Comparison of ENCODE assay signal across 8 cellular contexts in genomic region chr6:110816110-110816409, GRCh38. TPM values are rescaled to one million over a fixed set of nuclear protein-coding genes. Genes with fewer than 3 reads are reported as not detected.
DNase-seq lines count a peak whose midpoint lies in the region; ATAC-seq, FAIRE-seq and TF ChIP-seq lines count a peak whose summit lies in the region.

No MANE protein-coding gene starts in this region.

- CTCF ChIA-PET in A549 (lab: Yijun Ruan, JAX), result no interaction called here

- H3K27ac ChIP-seq in A549, result peak overlapping the region; percentile 83 to 95
- peak overlapping the region; percentile 26; the same call in 1 of the 2 replicates for H3K27ac ChIP-seq in HUES6 (ENCODE audit: low read depth, low read length)
- peak overlapping the region; percentile 95 for H3K27ac ChIP-seq in muscle layer of duodenum (ENCODE audit: low read length)

- H3K36me3 ChIP-seq in HUES6 (ENCODE audit: control insufficient read depth, insufficient read depth, low read length), result no peaks in the 10 kb centered on the region
- no peaks in the 10 kb centered on the region for H3K36me3 ChIP-seq in muscle layer of duodenum (ENCODE audit: control insufficient read depth in 1 of 2, insufficient read depth in 2 of 2, low read length in 2 of 2)

- DNase-seq in A549 (ENCODE audit: low read depth in 1 of 2, low spot score in 1 of 2) (no peak), cardiac fibroblast (ENCODE audit: low read depth in 2 of 2) (no peak), cerebellar cortex (ENCODE audit: low spot score) (no peak), D341Med (ENCODE audit: low spot score) (no peak)

- ATAC-seq in A549, result no peak; a peak in 1 of 6 replicates
- no peak for ATAC-seq in GM19023 (IDR thresholded peaks at IDR 0.05; ENCODE audit: unreplicated experiment)
- no peak for ATAC-seq in GM18873 (IDR thresholded peaks at IDR 0.05; ENCODE audit: low FRiP score, unreplicated experiment)

- WGBS in A549 (ENCODE audit: missing lambda C conversion rate), result 31% methylated on average over 6 of the region's 6 CpGs

- no peak for TF ChIP-seq POLR2A in A549 (IDR thresholded peaks at IDR 0.05; ENCODE audit: low read length)

- no peak for TF ChIP-seq RAD21 in A549 (conservative IDR thresholded peaks at IDR 0.05 in 1 of 2, IDR thresholded peaks at IDR 0.05 in 1 of 2)

- no peak for FAIRE-seq in A549 (lab: Jason Lieb, UNC)

- peaks cover 16% of the 10 kb centered on the region; the same call in 2 of the 3 replicates for H3K4me1 ChIP-seq in A549
- H3K4me1 ChIP-seq in HUES6 (ENCODE audit: control insufficient read depth, insufficient read depth, low read length), result peaks cover 7% of the 10 kb centered on the region; the same call in 1 of the 2 replicates
- peaks cover 0 to 8% of the 10 kb centered on the region in 2 donors for H3K4me1 ChIP-seq in muscle layer of duodenum (ENCODE audit: control insufficient read depth in 1 of 2, insufficient read depth in 2 of 2, low read length in 2 of 2)

- H3K27me3 ChIP-seq in HUES6 (ENCODE audit: control insufficient read depth, insufficient read depth, low read length), result no peaks in the 10 kb centered on the region
- H3K27me3 ChIP-seq in muscle layer of duodenum (ENCODE audit: low read depth, low read length), result no peaks in the 10 kb centered on the region

- peak overlapping the region; percentile 62 for H3K9ac ChIP-seq in HUES6 (ENCODE audit: low read length)

- H3K9me3 ChIP-seq in A549 (no peaks in the 10 kb centered on the region), HUES6 (ENCODE audit: control insufficient read depth, insufficient read depth, low read depth, low read length) (no peaks in the 10 kb centered on the region), muscle layer of duodenum (ENCODE audit: control insufficient read depth in 1 of 2, low read length in 2 of 2) (no peaks in the 10 kb centered on the region)

- TF ChIP-seq CTCF in A549 (IDR thresholded peaks at IDR 0.05), result no peak
- no peak for TF ChIP-seq CTCF in cardiac fibroblast (IDR thresholded peaks at IDR 0.05; ENCODE audit: low read depth, low read length)

- POLR2A ChIA-PET in A549 (lab: Yijun Ruan, JAX), result interaction anchor here (0.6 to 4.0 kb wide), 12 partner anchors 12 to 142 kb away, joined by 3 to 162 read pairs (median 7); partner anchors contain the start of genes AMD1 and GTF3C6

- TF ChIP-seq EP300 in A549 (IDR thresholded peaks at IDR 0.05), result no peak

- peak overlapping the region; percentile 89 for H3K4me2 ChIP-seq in A549

- H3K4me3 ChIP-seq in A549 (peak overlapping the region; percentile 98), HUES6 (ENCODE audit: low read depth, low read length) (peak overlapping the region; percentile 83), cardiac fibroblast (replicated peaks in 1 of 2; ENCODE audit: low read depth in 2 of 2, low read length in 2 of 2) (peak overlapping the region; percentile 93 to 94), muscle layer of duodenum (ENCODE audit: low read depth in 1 of 2, low read length in 2 of 2) (peak overlapping the region; percentile 89 to 93)

TF ChIP-seq in A549, 52 proteins besides CTCF, POLR2A, EP300 and RAD21:
- TF ChIP-seq HEYL (CRISPR knock-in tag; IDR thresholded peaks at IDR 0.05) (no peak), RCOR1 (IDR thresholded peaks at IDR 0.05; ENCODE audit: low read depth, low read length) (no peak), CBX8 (IDR thresholded peaks at IDR 0.05) (no peak)

RNA-seq across cellular contexts. Expression of gene CDK19, which starts 0.8 kb away (rescaled TPM):
- polyA plus RNA-seq in A549 (2011; rRNA removed) (17.3 and 18.6 TPM in 2 replicates), A549 (2017; fragmentation: RNase III; extraction: RNeasy Plus Mini Kit Qiagen cat#74134 plus additional on column Dnase treatment) (6.1 to 7.7 TPM (median 7.1 TPM) in 3 replicates)
- 2.7 and 3.8 TPM in 2 replicates for polyA plus RNA-seq in A549 (2012; cell fraction: cytosol; rRNA removed)
- polyA plus RNA-seq in A549 (2012; cell fraction: nucleus; rRNA removed), result 2.2 and 3.6 TPM in 2 replicates
- polyA minus RNA-seq in A549 (2011; rRNA and poly(A)+ RNA removed), result 6.7 and 8.5 TPM in 2 replicates

RNA-seq across cellular contexts. Expression of gene AMD1, which starts 58.5 kb away (rescaled TPM):
- polyA plus RNA-seq in A549 (2011; rRNA removed) (106 and 147 TPM in 2 replicates), A549 (2017; fragmentation: RNase III; extraction: RNeasy Plus Mini Kit Qiagen cat#74134 plus additional on column Dnase treatment) (82.3 to 89.2 TPM (median 83.6 TPM) in 3 replicates)
- polyA plus RNA-seq in A549 (2012; cell fraction: cytosol; rRNA removed), result 21.5 and 23.1 TPM in 2 replicates
- 5.9 and 10.0 TPM in 2 replicates for polyA plus RNA-seq in A549 (2012; cell fraction: nucleus; rRNA removed)
- 42.2 and 46.0 TPM in 2 replicates for polyA minus RNA-seq in A549 (2011; rRNA and poly(A)+ RNA removed)

Comparison
In these comparisons a context has a peak if more than half of its experiments do, and no peak if none do; other contexts are left out.
1. H3K27ac ChIP-seq: peak in every context shown above with its lines; median percentile 95 in muscle layer of duodenum; 89 in A549; 26 in HUES6.